In genomic region chr13:32126756-32127155, GRCh38 we compare ENCODE assay signal across 15 cellular contexts.
"Had no signal": no experiment of that assay in that cellular context is flagged by ENCODE, and none has a peak within 500 bp of the region (broad histone marks: within the 10 kb centered on the region; RNA-seq: fewer than 3 reads in every experiment).

No MANE protein-coding gene starts in this region.

- ATAC-seq: naive thymus-derived CD8-positive, alpha-beta T cell; stimulated activated naive CD8-positive, alpha-beta T cell treated with anti-CD3 and anti-CD28 coated beads, Interleukin-15, amount 100 ng/mL, for 72 hours had no signal

- H3K4me1 ChIP-seq: prostate gland, thyroid gland had no signal

- H3K4me3 Mint-ChIP-seq: activated naive CD4-positive, alpha-beta T cell treated with anti-CD3 and anti-CD28 coated beads, Interleukin-2, amount 50 U/mL, for 24 hours; immature natural killer cell; naive thymus-derived CD8-positive, alpha-beta T cell; stimulated activated naive CD8-positive, alpha-beta T cell treated with anti-CD3 and anti-CD28 coated beads, Interleukin-15, amount 100 ng/mL, for 72 hours had no signal

- H3K27ac ChIP-seq: prostate gland had no signal

- H3K27ac Mint-ChIP-seq: activated naive CD4-positive, alpha-beta T cell treated with anti-CD3 and anti-CD28 coated beads, Interleukin-2, amount 50 U/mL, for 24 hours; immature natural killer cell; naive thymus-derived CD8-positive, alpha-beta T cell; stimulated activated naive CD8-positive, alpha-beta T cell treated with anti-CD3 and anti-CD28 coated beads, Interleukin-15, amount 100 ng/mL, for 72 hours had no signal

- H3K27me3 Mint-ChIP-seq: stimulated activated naive CD8-positive, alpha-beta T cell treated with anti-CD3 and anti-CD28 coated beads, Interleukin-15, amount 100 ng/mL, for 72 hours had no signal

- H3K4me3 ChIP-seq: prostate gland, sigmoid colon, thyroid gland had no signal

- H3K9me3 ChIP-seq: prostate gland, sigmoid colon, thyroid gland had no signal

- H3K4me1 Mint-ChIP-seq: activated naive CD4-positive, alpha-beta T cell treated with anti-CD3 and anti-CD28 coated beads, Interleukin-2, amount 50 U/mL, for 24 hours; immature natural killer cell; naive thymus-derived CD8-positive, alpha-beta T cell; stimulated activated naive CD8-positive, alpha-beta T cell treated with anti-CD3 and anti-CD28 coated beads, Interleukin-15, amount 100 ng/mL, for 72 hours had no signal

- H3K27me3 ChIP-seq: sigmoid colon, thyroid gland had no signal

- DNase-seq: activated effector memory CD4-positive, alpha-beta T cell treated with Interleukin-2 at 50 U/mL for 16 hours; activated T-cell treated with anti-CD3 and anti-CD28 coated beads, Interleukin-2, amount 50 U/mL, for 1 hour; effector CD4-positive, alpha-beta T cell; immature natural killer cell; left cardiac atrium; naive thymus-derived CD8-positive, alpha-beta T cell; nucleus accumbens; sigmoid colon; stimulated activated CD4-positive, alpha-beta T cell treated with anti-CD3 and anti-CD28 coated beads, Interleukin-15, amount 100 ng/mL, for 24 hours; stimulated activated CD4-positive, alpha-beta T cell treated with anti-CD3 and anti-CD28 coated beads, Interleukin-4, amount 100 ng/mL, for 4 hours; stimulated activated naive CD8-positive, alpha-beta T cell treated with anti-CD3 and anti-CD28 coated beads, Interleukin-15, amount 100 ng/mL, for 72 hours; T-helper 2 cell; thyroid gland had no signal

- H3K36me3 ChIP-seq: prostate gland, thyroid gland had no signal
